Comparison of ENCODE assay signal across 1 cellular context in genomic region chr6:7562769-7563168, GRCh38.
TF ChIP-seq lines count a peak whose summit lies in the region.

No MANE protein-coding gene starts in this region.

TF ChIP-seq in K562, 482 proteins besides CTCF, POLR2A, EP300 and RAD21:
- no peak for TF ChIP-seq HDAC2 (IDR thresholded peaks at IDR 0.05)
- no peak for TF ChIP-seq FOXO4 (CRISPR knock-in tag; IDR thresholded peaks at IDR 0.05)
- TF ChIP-seq SPI1 (IDR thresholded peaks at IDR 0.05; ENCODE audit: borderline replicate concordance, low read depth, low read length), result peak; percentile 66; the same call in 1 of the 2 replicates
- TF ChIP-seq THAP7 (CRISPR knock-in tag; IDR thresholded peaks at IDR 0.05), result no peak
